14 cellular contexts compared by ENCODE assay signal in genomic region chr11:17413414-17414316, GRCh38. TPM values are rescaled to one million over a fixed set of nuclear protein-coding genes. Genes with fewer than 3 reads are reported as not detected.
DNase-seq lines count a peak whose midpoint lies in the region; FAIRE-seq and TF ChIP-seq lines count a peak whose summit lies in the region.
"Had no signal": no experiment of that assay in that cellular context is flagged by ENCODE, and none has a peak within 500 bp of the region (broad histone marks: within the 10 kb centered on the region; RNA-seq: fewer than 3 reads in every experiment).

No MANE protein-coding gene starts in this region.

- H3K9ac ChIP-seq in mammary epithelial cell (ENCODE audit: insufficient read depth, low read length) (no peak overlapping the region), liver (ENCODE audit: low read depth in 1 of 2, low read length in 2 of 2) (no peak overlapping the region)

- no peak for FAIRE-seq in frontal cortex (lab: Jason Lieb, UNC)

- 70% methylated on average over 15 of the region's 15 CpGs for WGBS in mammary epithelial cell (ENCODE audit: low coverage, missing lambda C conversion rate)
- WGBS in liver = 65% methylated on average over 15 of the region's 15 CpGs

- dilution Hi-C loops in mammary epithelial cell (cut with HindIII; ENCODE audit: low sequenced_read_pairs) = no loop called here

- no peaks in the 10 kb centered on the region for H3K9me3 ChIP-seq in breast epithelium
- H3K9me3 ChIP-seq in mammary epithelial cell (replicated peaks; ENCODE audit: insufficient read depth, low read length) = no peaks in the 10 kb centered on the region
- no peaks in the 10 kb centered on the region for H3K9me3 ChIP-seq in liver (ENCODE audit: control insufficient read depth in 4 of 4, low read length in 3 of 4)
- H3K9me3 ChIP-seq: ovary had no signal

- peaks cover 1% of the 10 kb centered on the region for H3K36me3 Mint-ChIP-seq in activated T-helper 1 cell treated with anti-CD3 and anti-CD28 coated beads, Interleukin-12 subunit alpha, Interleukin-12 subunit beta, Interleukin-2, Interleukin-4 antibody, amounts not matched to agents 30 ng/mL and 10 ng/mL and 1 ng/mL, durations not matched to agents 14 hours and 24 hours and 36 hours (ENCODE audit: low read depth)
- H3K36me3 Mint-ChIP-seq in activated naive CD4-positive, alpha-beta T cell treated with anti-CD3 and anti-CD28 coated beads for 36 hours (ENCODE audit: low read depth) = no peaks in the 10 kb centered on the region
- H3K36me3 Mint-ChIP-seq: T-cell had no signal

- no peak for TF ChIP-seq POLR2A in breast epithelium (IDR thresholded peaks at IDR 0.05)

- peaks cover 0 to 6% of the 10 kb centered on the region in 2 donors for H3K27me3 ChIP-seq in breast epithelium
- no peaks in the 10 kb centered on the region for H3K27me3 ChIP-seq in mammary epithelial cell (ENCODE audit: insufficient read depth, low read length)
- H3K27me3 ChIP-seq in liver (ENCODE audit: control insufficient read depth in 4 of 4, insufficient read depth in 4 of 4, low read length in 3 of 4) = no peaks in the 10 kb centered on the region
- H3K27me3 ChIP-seq: ovary had no signal

- in situ Hi-C loops in mammary epithelial cell (cut with MboI; ENCODE audit: low sequenced_read_pairs in 2 of 2) = no loop called here

- H3K27me3 Mint-ChIP-seq in activated T-helper 1 cell treated with anti-CD3 and anti-CD28 coated beads, Interleukin-12 subunit alpha, Interleukin-12 subunit beta, Interleukin-2, Interleukin-4 antibody, amounts not matched to agents 30 ng/mL and 10 ng/mL and 1 ng/mL, durations not matched to agents 14 hours and 24 hours and 36 hours (ENCODE audit: insufficient read depth) = peaks cover 21% of the 10 kb centered on the region
- H3K27me3 Mint-ChIP-seq in activated naive CD4-positive, alpha-beta T cell treated with anti-CD3 and anti-CD28 coated beads for 36 hours (ENCODE audit: low read depth) = peaks cover 14% of the 10 kb centered on the region

- no peaks in the 10 kb centered on the region for H3K79me2 ChIP-seq in mammary epithelial cell (ENCODE audit: insufficient read depth, low read length)

- no peak overlapping the region for H3K27ac Mint-ChIP-seq in activated T-helper 1 cell treated with anti-CD3 and anti-CD28 coated beads, Interleukin-12 subunit alpha, Interleukin-12 subunit beta, Interleukin-2, Interleukin-4 antibody, amounts not matched to agents 30 ng/mL and 10 ng/mL and 1 ng/mL, durations not matched to agents 14 hours and 24 hours and 36 hours
- no peak overlapping the region for H3K27ac Mint-ChIP-seq in activated naive CD4-positive, alpha-beta T cell treated with anti-CD3 and anti-CD28 coated beads for 36 hours
- H3K27ac Mint-ChIP-seq: T-cell had no signal

- CTCF ChIA-PET in mammary epithelial cell (lab: Charles Lee; ENCODE audit: low non-redundant PET) = no interaction called here
- CTCF ChIA-PET in activated naive CD4-positive, alpha-beta T cell treated with anti-CD3 and anti-CD28 coated beads for 36 hours (lab: Charles Lee) = no interaction called here

- no peak for TF ChIP-seq CTCF in breast epithelium (IDR thresholded peaks at IDR 0.05)
- TF ChIP-seq CTCF in mammary epithelial cell (conservative IDR thresholded peaks at IDR 0.05 in 1 of 2, IDR thresholded peaks at IDR 0.05 in 1 of 2; ENCODE audit: extremely low read depth in 1 of 2, insufficient read depth in 1 of 2, low read depth in 1 of 2, low read length in 2 of 2) = no peak
- TF ChIP-seq CTCF in liver (IDR thresholded peaks at IDR 0.05; ENCODE audit: low read depth, low read length, missing input control) = no peak

- DNase-seq in breast epithelium (ENCODE audit: low spot score in 2 of 2) = peak; percentile 56 to 88
- DNase-seq in mammary epithelial cell = no peak
- peak; percentile 98 for DNase-seq in NCI-H69 (lab: John Stamatoyannopoulos, UW)
- DNase-seq in frontal cortex (ENCODE audit: low spot score in 2 of 2) = no peak
- DNase-seq in activated T-helper 1 cell treated with anti-CD3 and anti-CD28 coated beads, Interleukin-12 subunit alpha, Interleukin-12 subunit beta, Interleukin-2, Interleukin-4 antibody, amounts not matched to agents 30 ng/mL and 10 ng/mL and 1 ng/mL, durations not matched to agents 14 hours and 24 hours and 36 hours (ENCODE audit: low spot score) = no peak
- no peak for DNase-seq in HuH-7.5 (ENCODE audit: low spot score)
- no peak for DNase-seq in activated naive CD4-positive, alpha-beta T cell treated with anti-CD3 and anti-CD28 coated beads for 36 hours
- DNase-seq: Kasumi-1, mesenchymal stem cell, NCI-H226, ovary, T-cell had no signal

- no peaks in the 10 kb centered on the region for H3K36me3 ChIP-seq in breast epithelium
- H3K36me3 ChIP-seq in mammary epithelial cell (ENCODE audit: insufficient read depth, low read length) = no peaks in the 10 kb centered on the region
- no peaks in the 10 kb centered on the region for H3K36me3 ChIP-seq in liver (ENCODE audit: control insufficient read depth in 4 of 4, insufficient read depth in 3 of 4, low read depth in 1 of 4, low read length in 3 of 4)
- H3K36me3 ChIP-seq: ovary had no signal

- H3K4me3 ChIP-seq in breast epithelium (no peak overlapping the region), mammary epithelial cell (replicated peaks in 1 of 3; ENCODE audit: insufficient read depth in 1 of 3, low read depth in 2 of 3, low read length in 3 of 3) (no peak overlapping the region), liver (ENCODE audit: low read depth in 1 of 3, low read length in 3 of 3) (no peak overlapping the region)
- H3K4me3 ChIP-seq: ovary had no signal

- H3K27ac ChIP-seq in breast epithelium = peak overlapping the region in 1 of 2 donors; percentile 39
- no peak overlapping the region for H3K27ac ChIP-seq in mammary epithelial cell (ENCODE audit: insufficient read depth, low read depth, low read length)
- no peak overlapping the region for H3K27ac ChIP-seq in liver (ENCODE audit: low read depth in 1 of 2, low read length in 2 of 2)
- H3K27ac ChIP-seq: ovary had no signal

- no peak overlapping the region for H3K4me3 Mint-ChIP-seq in activated T-helper 1 cell treated with anti-CD3 and anti-CD28 coated beads, Interleukin-12 subunit alpha, Interleukin-12 subunit beta, Interleukin-2, Interleukin-4 antibody, amounts not matched to agents 30 ng/mL and 10 ng/mL and 1 ng/mL, durations not matched to agents 14 hours and 24 hours and 36 hours
- no peak overlapping the region for H3K4me3 Mint-ChIP-seq in activated naive CD4-positive, alpha-beta T cell treated with anti-CD3 and anti-CD28 coated beads for 36 hours
- H3K4me3 Mint-ChIP-seq: T-cell had no signal

- H3K4me2 ChIP-seq in mammary epithelial cell (ENCODE audit: insufficient read depth, low read depth, low read length) = no peak overlapping the region

- H2AFZ ChIP-seq in mammary epithelial cell (ENCODE audit: low read depth, low read length) = no peak overlapping the region

- H3K4me1 ChIP-seq in breast epithelium = no peaks in the 10 kb centered on the region
- H3K4me1 ChIP-seq in mammary epithelial cell (ENCODE audit: insufficient read depth, low read length) = no peaks in the 10 kb centered on the region
- H3K4me1 ChIP-seq in liver (ENCODE audit: control insufficient read depth in 4 of 4, insufficient read depth in 4 of 4, low read length in 3 of 4) = peaks cover 0 to 2% (median 0%) of the 10 kb centered on the region in 4 donors

- H3K9me3 Mint-ChIP-seq in activated T-helper 1 cell treated with anti-CD3 and anti-CD28 coated beads, Interleukin-12 subunit alpha, Interleukin-12 subunit beta, Interleukin-2, Interleukin-4 antibody, amounts not matched to agents 30 ng/mL and 10 ng/mL and 1 ng/mL, durations not matched to agents 14 hours and 24 hours and 36 hours = no peaks in the 10 kb centered on the region
- no peaks in the 10 kb centered on the region for H3K9me3 Mint-ChIP-seq in activated naive CD4-positive, alpha-beta T cell treated with anti-CD3 and anti-CD28 coated beads for 36 hours
- H3K9me3 Mint-ChIP-seq: activated CD4-positive, alpha-beta T cell treated with anti-CD3 and anti-CD28 coated beads, Interleukin-2, amount 10 ng/mL, durations not matched to agents 7 days and 5 days; T-cell had no signal

- TF ChIP-seq RAD21 in liver (IDR thresholded peaks at IDR 0.05) = no peak

- H3K4me1 Mint-ChIP-seq in activated T-helper 1 cell treated with anti-CD3 and anti-CD28 coated beads, Interleukin-12 subunit alpha, Interleukin-12 subunit beta, Interleukin-2, Interleukin-4 antibody, amounts not matched to agents 30 ng/mL and 10 ng/mL and 1 ng/mL, durations not matched to agents 14 hours and 24 hours and 36 hours (ENCODE audit: low read depth) = peaks cover 24% of the 10 kb centered on the region
- peaks cover 9% of the 10 kb centered on the region for H3K4me1 Mint-ChIP-seq in activated naive CD4-positive, alpha-beta T cell treated with anti-CD3 and anti-CD28 coated beads for 36 hours (ENCODE audit: low read depth)

- no TSS peak for BruUV-seq in mammary epithelial cell (replicated peaks; lab: Mats Ljungman, UMichigan)

- H4K20me1 ChIP-seq in mammary epithelial cell (ENCODE audit: insufficient read depth, low read length) = no peaks in the 10 kb centered on the region

- intact Hi-C loops in breast epithelium (cut with DNase I; ENCODE audit: low total_unique reads) = no loop called here
- intact Hi-C loops in mammary epithelial cell (cut with micrococcal nuclease) = no loop called here
- intact Hi-C loops in activated T-helper 1 cell treated with anti-CD3 and anti-CD28 coated beads, Interleukin-12 subunit alpha, Interleukin-12 subunit beta, Interleukin-2, Interleukin-4 antibody, amounts not matched to agents 30 ng/mL and 10 ng/mL and 1 ng/mL, durations not matched to agents 14 hours and 24 hours and 36 hours (cut with micrococcal nuclease) = no loop called here
- intact Hi-C loops in activated naive CD4-positive, alpha-beta T cell treated with anti-CD3 and anti-CD28 coated beads for 36 hours (cut with micrococcal nuclease) = no loop called here

TF ChIP-seq in liver, 16 proteins besides CTCF, POLR2A, EP300 and RAD21 (continues in another document):
- TF ChIP-seq GABPA (IDR thresholded peaks at IDR 0.05 in 1 of 2, conservative IDR thresholded peaks at IDR 0.05 in 1 of 2) (peak in 1 of 2 donors; percentile 22), HNF4G (IDR thresholded peaks at IDR 0.05) (no peak), TAF1 (conservative IDR thresholded peaks at IDR 0.05) (no peak), FOXA1 (IDR thresholded peaks at IDR 0.05) (no peak), MAX (IDR thresholded peaks at IDR 0.05) (no peak)

RNA-seq across cellular contexts. Expression of gene KCNJ11, which starts 25.2 kb away (rescaled TPM):
- total RNA-seq in breast epithelium (1 to 10 TPM in 2 of 3 donors, under 1 TPM in 1; 0.80 to 5.0 (median 4.9) TPM), mammary epithelial cell (not detected), liver (under 1 TPM in 1 of 2 donors, not detected in 1; 0.75 TPM), frontal cortex (11.0 TPM)
- polyA plus RNA-seq in mammary epithelial cell (0.06 TPM), liver (1 to 10 TPM in 1 of 2 donors, under 1 TPM in 1; 0.28 to 1.1 TPM)
- polyA minus RNA-seq in mammary epithelial cell = not detected
- 1.4 and 1.6 TPM in 2 replicates for total RNA-seq in activated T-helper 1 cell treated with anti-CD3 and anti-CD28 coated beads, Interleukin-12 subunit alpha, Interleukin-12 subunit beta, Interleukin-2, Interleukin-4 antibody, amounts not matched to agents 30 ng/mL and 10 ng/mL and 1 ng/mL, durations not matched to agents 14 hours and 24 hours and 36 hours
- 1 to 10 TPM; 1.0 to 1.3 TPM for total RNA-seq in activated naive CD4-positive, alpha-beta T cell treated with anti-CD3 and anti-CD28 coated beads for 36 hours

Comparison
In these comparisons a context has a peak if more than half of its experiments do, and no peak if none do; other contexts are left out.
1. DNase-seq: peak in breast epithelium (2 of 2) and NCI-H69 (single experiment); none in mammary epithelial cell (single experiment), frontal cortex (0 of 2), activated T-helper 1 cell treated with anti-CD3 and anti-CD28 coated beads, Interleukin-12 subunit alpha, Interleukin-12 subunit beta, Interleukin-2, Interleukin-4 antibody, amounts not matched to agents 30 ng/mL and 10 ng/mL and 1 ng/mL, durations not matched to agents 14 hours and 24 hours and 36 hours (single experiment), HuH-7.5 (single experiment) and activated naive CD4-positive, alpha-beta T cell treated with anti-CD3 and anti-CD28 coated beads for 36 hours (single experiment).